Comparison of ENCODE assay signal across 1 cellular context in the genomic region with DNA sequence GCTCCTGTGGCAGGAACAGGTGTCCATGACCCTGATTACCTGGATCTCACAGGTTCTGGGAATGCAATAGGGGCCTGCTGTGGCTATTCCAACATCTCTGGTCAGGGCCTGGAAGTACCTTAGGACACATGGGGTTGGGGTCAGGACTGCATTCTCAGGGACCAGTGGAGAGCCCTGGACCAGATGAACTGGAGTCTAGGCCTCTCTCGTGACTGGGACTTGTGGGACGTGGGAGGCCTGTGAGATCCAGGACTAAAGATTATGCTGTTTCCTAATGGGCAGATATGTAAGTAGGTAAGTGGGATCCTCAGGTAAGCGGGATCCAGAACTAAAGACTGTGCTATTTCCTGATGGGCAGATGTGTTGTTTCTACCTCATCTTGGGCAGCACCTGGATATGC.
TF ChIP-seq lines count a peak whose summit lies in the region.

No MANE protein-coding gene starts in this region.

TF ChIP-seq in liver, 16 proteins besides CTCF, POLR2A, EP300 and RAD21:
- no peak for TF ChIP-seq GABPA (IDR thresholded peaks at IDR 0.05 in 1 of 2, conservative IDR thresholded peaks at IDR 0.05 in 1 of 2)
- TF ChIP-seq JUND (IDR thresholded peaks at IDR 0.05) = no peak
- TF ChIP-seq HNF4G (IDR thresholded peaks at IDR 0.05) = no peak
- TF ChIP-seq ZBTB33 (IDR thresholded peaks at IDR 0.05) = no peak
- TF ChIP-seq REST (IDR thresholded peaks at IDR 0.05) = no peak
- TF ChIP-seq YY1 (IDR thresholded peaks at IDR 0.05) = no peak
- no peak for TF ChIP-seq FOXA2 (IDR thresholded peaks at IDR 0.05)
- TF ChIP-seq, protein P1, sequence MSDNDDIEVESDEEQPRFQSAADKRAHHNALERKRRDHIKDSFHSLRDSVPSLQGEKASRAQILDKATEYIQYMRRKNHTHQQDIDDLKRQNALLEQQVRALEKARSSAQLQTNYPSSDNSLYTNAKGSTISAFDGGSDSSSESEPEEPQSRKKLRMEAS (IDR thresholded peaks at IDR 0.05) = no peak
- no peak for TF ChIP-seq FOXA1 (IDR thresholded peaks at IDR 0.05)
- no peak for TF ChIP-seq TAF1 (conservative IDR thresholded peaks at IDR 0.05)
- no peak for TF ChIP-seq ATF3 (IDR thresholded peaks at IDR 0.05)
- TF ChIP-seq EGR1 (IDR thresholded peaks at IDR 0.05; ENCODE audit: low read depth in 2 of 2) = no peak
- TF ChIP-seq RXRA (IDR thresholded peaks at IDR 0.05) = no peak
- no peak for TF ChIP-seq HNF4A (conservative IDR thresholded peaks at IDR 0.05)
- TF ChIP-seq NR2F2 (IDR thresholded peaks at IDR 0.05) = no peak
- TF ChIP-seq SP1 (IDR thresholded peaks at IDR 0.05) = no peak
